ENCODE assay signal across 8 cellular contexts in genomic region chrX:123961268-123962005, GRCh38. TPM values are rescaled to one million over a fixed set of nuclear protein-coding genes. Genes with fewer than 3 reads are reported as not detected.
DNase-seq lines count a peak whose midpoint lies in the region; ATAC-seq and TF ChIP-seq lines count a peak whose summit lies in the region.

TSS of gene STAG2 (plus strand) at chrX:123961706. CDS start at chrX:124022628, 60,922 bp downstream.

- H3K27ac ChIP-seq in C4-2B (peak within 1 kb of the TSS; percentile 99), HL-60 (replicated peaks) (peak within 1 kb of the TSS; percentile 98)

- DNase-seq in HL-60 (ENCODE audit: low read depth in 1 of 2, low spot score in 1 of 2) (peak; percentile 68 to 87), NCI-H82 treated with DMSO at 0.1 percent for 48 hours (lab: John Stamatoyannopoulos, UW; ENCODE audit: unreplicated experiment) (peak; percentile 90), dermis blood vessel endothelial cell (peak; percentile 74), left lobe of liver (ENCODE audit: low spot score) (peak; percentile 76)
- peak; percentile 61 to 71 for DNase-seq in activated CD4-positive, alpha-beta T cell treated with anti-CD3 and anti-CD28 coated beads, Interleukin-2, amount 50 U/mL, for 48 hours
- peak; percentile 18 to 40 for DNase-seq in stimulated activated CD4-positive, alpha-beta T cell treated with anti-CD3 and anti-CD28 coated beads, Interleukin-1b, Interleukin-23, amount 100 ng/mL, for 4 hours (ENCODE audit: low read depth in 2 of 2)

- peak within 1 kb of the TSS; percentile 42 for H3K4me3 ChIP-seq in HL-60 (replicated peaks; ENCODE audit: insufficient read depth, low read length)

- ATAC-seq in left lobe of liver (peak; percentile 63), GM21786 (IDR thresholded peaks at IDR 0.05; ENCODE audit: unreplicated experiment) (no peak)

- TF ChIP-seq CTCF in C4-2B (conservative IDR thresholded peaks at IDR 0.05) (no peak), HL-60 (IDR thresholded peaks at IDR 0.05; ENCODE audit: insufficient read depth, low read length) (no peak)

- H3K27me3 ChIP-seq in HL-60 (ENCODE audit: insufficient read depth, poor library complexity, severe bottlenecking) = no peaks in the 10 kb centered on the region

RNA-seq across cellular contexts. Expression of gene STAG2, which starts in this region (rescaled TPM):
- total RNA-seq in dermis blood vessel endothelial cell (107 and 135 TPM in 2 replicates), left lobe of liver (15.2 TPM)

Comparison
In these comparisons a context has a peak if more than half of its experiments do, and no peak if none do; other contexts are left out.
1. DNase-seq: peak in every context shown above with its lines; median percentile 90 in NCI-H82 treated with DMSO at 0.1 percent for 48 hours; 78 in HL-60; 76 in left lobe of liver; 74 in dermis blood vessel endothelial cell; 66 in activated CD4-positive, alpha-beta T cell treated with anti-CD3 and anti-CD28 coated beads, Interleukin-2, amount 50 U/mL, for 48 hours; 29 in stimulated activated CD4-positive, alpha-beta T cell treated with anti-CD3 and anti-CD28 coated beads, Interleukin-1b, Interleukin-23, amount 100 ng/mL, for 4 hours.